Comparison of ENCODE assay signal across 8 cellular contexts in the genomic region with DNA sequence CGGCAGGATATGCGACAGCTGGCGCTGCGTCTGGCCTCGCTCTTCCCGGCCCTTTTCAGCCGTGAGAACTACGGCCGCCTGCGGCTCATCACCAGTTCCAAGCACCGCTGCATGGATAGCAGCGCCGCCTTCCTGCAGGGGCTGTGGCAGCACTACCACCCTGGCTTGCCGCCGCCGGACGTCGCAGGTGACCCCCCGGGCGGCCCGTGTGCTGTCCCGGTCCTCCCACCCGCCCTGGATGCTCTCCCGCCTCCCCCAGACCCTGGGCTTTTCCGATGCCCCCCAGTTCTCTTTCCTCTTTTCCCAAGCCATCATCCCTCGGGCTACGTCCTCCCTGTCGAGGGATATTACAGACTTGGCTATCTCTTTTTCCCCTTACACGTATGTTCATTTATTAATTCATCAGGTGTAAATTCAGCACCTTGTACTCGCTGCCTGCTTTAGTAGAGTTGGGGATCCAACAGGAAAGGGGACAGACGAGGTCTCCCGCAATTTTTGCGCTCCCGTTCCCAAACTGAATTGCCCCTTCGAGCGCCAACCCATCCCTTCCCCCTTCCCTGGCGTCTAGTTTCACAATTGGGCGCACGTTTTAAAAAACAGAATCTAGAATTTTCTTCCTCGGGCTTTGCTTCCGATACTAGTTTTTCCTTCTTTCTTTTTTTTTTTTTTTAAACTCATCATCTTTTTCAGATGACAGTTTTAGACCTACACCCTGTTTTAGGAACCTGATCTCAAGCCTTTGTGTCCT. TPM values are rescaled to one million over a fixed set of nuclear protein-coding genes. Genes with fewer than 3 reads are reported as not detected.
DNase-seq lines count a peak whose midpoint lies in the region; TF ChIP-seq lines count a peak whose summit lies in the region.

No MANE protein-coding gene starts in this region.

- peak; percentile 76 for DNase-seq in GM12865 (ENCODE audit: low read depth)
- DNase-seq in GM23248, result peak; percentile 87
- DNase-seq in T-helper 9 cell, result peak; percentile 12
- DNase-seq in T47D (ENCODE audit: low read depth in 1 of 2, low spot score in 1 of 2), result peak; percentile 75 to 80
- DNase-seq in immature natural killer cell, result peak; percentile 29 to 41 (median 30)
- peak; percentile 25 for DNase-seq in smooth muscle cell (lab: John Stamatoyannopoulos, UW; ENCODE audit: unreplicated experiment)
- DNase-seq in NCI-H187 (lab: John Stamatoyannopoulos, UW), result no peak

- H3K27me3 Mint-ChIP-seq in immature natural killer cell (ENCODE audit: low read depth in 3 of 3), result peaks cover 0 to 8% (median 0%) of the 10 kb centered on the region in 3 donors

- WGBS in GM23248 (ENCODE audit: low coverage in 1 of 2, low lambda C conversion rate in 2 of 2, missing lambda C conversion rate in 2 of 2), 2 experiments, result 1 to 2% methylated on average over 23 to 28 of the region's 41 CpGs
- under 1% methylated on average over 29 of the region's 41 CpGs for WGBS in smooth muscle cell (ENCODE audit: low lambda C conversion rate)

- H3K79me2 ChIP-seq in GM23248 (ENCODE audit: insufficient read depth), result peaks cover 58% of the 10 kb centered on the region
- peaks cover 69% of the 10 kb centered on the region for H3K79me2 ChIP-seq in KMS-11 (ENCODE audit: insufficient read depth, low read depth)
- H3K79me2 ChIP-seq in smooth muscle cell (ENCODE audit: low read depth), result peaks cover 39% of the 10 kb centered on the region

- peak overlapping the region; percentile 11 to 87 (median 62) for H3K27ac Mint-ChIP-seq in immature natural killer cell

- peaks cover 3 to 11% (median 4%) of the 10 kb centered on the region in 3 donors for H3K36me3 Mint-ChIP-seq in immature natural killer cell

- peak overlapping the region; percentile 85 for H3K4me3 ChIP-seq in GM12865 (ENCODE audit: low read depth, low read length)
- H3K4me3 ChIP-seq in GM23248, result peak overlapping the region; percentile 88
- peak overlapping the region; percentile 33 for H3K4me3 ChIP-seq in KMS-11 (IDR thresholded peaks at IDR 0.05; ENCODE audit: insufficient read depth, low read depth, low read length)
- H3K4me3 ChIP-seq in smooth muscle cell, result peak overlapping the region; percentile 73

- H3K27ac ChIP-seq in GM23248 (peak overlapping the region; percentile 93), KMS-11 (peak overlapping the region; percentile 77), smooth muscle cell (ENCODE audit: low read depth) (peak overlapping the region; percentile 99)

- H3F3A ChIP-seq in GM23248 (ENCODE audit: insufficient read depth) (peaks cover 13% of the 10 kb centered on the region), smooth muscle cell (ENCODE audit: low read depth) (no peaks in the 10 kb centered on the region)

- peaks cover 4% of the 10 kb centered on the region; the same call in 1 of the 2 replicates for H3K36me3 ChIP-seq in GM23248 (ENCODE audit: low read depth)
- no peaks in the 10 kb centered on the region for H3K36me3 ChIP-seq in KMS-11 (ENCODE audit: insufficient read depth)
- H3K36me3 ChIP-seq in smooth muscle cell (ENCODE audit: low read depth), result no peaks in the 10 kb centered on the region

- H3K9ac ChIP-seq in GM23248 (peak overlapping the region; percentile 86), KMS-11 (peak overlapping the region; percentile 75), smooth muscle cell (ENCODE audit: low read depth) (peak overlapping the region; percentile 96)

- H3K4me1 ChIP-seq in GM23248 (ENCODE audit: insufficient read depth) (peaks cover 21% of the 10 kb centered on the region), KMS-11 (ENCODE audit: low read depth, poor library complexity, severe bottlenecking) (peaks cover 33% of the 10 kb centered on the region), smooth muscle cell (ENCODE audit: low read depth) (peaks cover 35% of the 10 kb centered on the region)

- H3K4me3 Mint-ChIP-seq in immature natural killer cell, result peak overlapping the region; percentile 81 to 93 (median 87)

- H3K9me3 Mint-ChIP-seq in immature natural killer cell, result no peaks in the 10 kb centered on the region

- peak; percentile 65 for TF ChIP-seq CTCF in GM12865 (IDR thresholded peaks at IDR 0.05; ENCODE audit: insufficient read depth, low read depth, low read length, missing control alignments)
- peak; percentile 34; the same call in 1 of the 2 replicates for TF ChIP-seq CTCF in KMS-11 (conservative IDR thresholded peaks at IDR 0.05; ENCODE audit: low read depth, low read length)
- TF ChIP-seq CTCF in smooth muscle cell (IDR thresholded peaks at IDR 0.05; ENCODE audit: borderline replicate concordance, insufficient read depth, poor library complexity, severe bottlenecking), result peak; percentile 43

- H4K20me1 ChIP-seq in GM23248 (ENCODE audit: insufficient read depth) (0 out of 2 replicates have a peak, but pooled peaks cover 4% of the 10 kb centered on the region), KMS-11 (ENCODE audit: insufficient read depth) (no peaks in the 10 kb centered on the region), smooth muscle cell (ENCODE audit: low read depth) (peaks cover 30% of the 10 kb centered on the region)

- no peaks in the 10 kb centered on the region for H3K27me3 ChIP-seq in GM23248 (replicated peaks; ENCODE audit: insufficient read depth)
- no peaks in the 10 kb centered on the region for H3K27me3 ChIP-seq in KMS-11 (ENCODE audit: insufficient read depth, low read depth)
- H3K27me3 ChIP-seq in smooth muscle cell (ENCODE audit: low read depth), result no peaks in the 10 kb centered on the region

- H3K4me1 Mint-ChIP-seq in immature natural killer cell, result peaks cover 20 to 46% of the 10 kb centered on the region in 2 donors

- no peaks in the 10 kb centered on the region for H3K9me3 ChIP-seq in GM23248 (ENCODE audit: low read depth)
- no peaks in the 10 kb centered on the region for H3K9me3 ChIP-seq in smooth muscle cell (replicated peaks; ENCODE audit: low read depth)

- peak overlapping the region; percentile 96 for H3K4me2 ChIP-seq in GM23248 (ENCODE audit: unreplicated experiment)
- peak overlapping the region; percentile 99 for H3K4me2 ChIP-seq in KMS-11
- H3K4me2 ChIP-seq in smooth muscle cell, result peak overlapping the region; percentile 93

- in situ Hi-C loops in GM23248 (cut with MboI), result loop anchor here (25.0 kb wide), 1 partner anchor 293 kb away; no protein-coding TSS in a partner anchor
- in situ Hi-C loops in T47D (cut with HindIII; ENCODE audit: low pct_unique_long_range_greater_than_20kb, low sequenced_read_pairs), result no loop called here

- H2AFZ ChIP-seq in GM23248, result peak overlapping the region; percentile 88
- H2AFZ ChIP-seq in KMS-11 (ENCODE audit: low read depth), result peak overlapping the region; percentile 79
- H2AFZ ChIP-seq in smooth muscle cell (ENCODE audit: low read depth), result peak overlapping the region; percentile 77

- H3K9me2 ChIP-seq in GM23248 (ENCODE audit: insufficient read depth), result no peaks in the 10 kb centered on the region

RNA-seq across cellular contexts. Expression of a gene that starts 0.8 kb away (rescaled TPM):
- total RNA-seq in GM23248 (2014; rRNA removed; shearing (Covaris generic)), result 42.4 and 45.8 TPM in 2 replicates
- polyA plus RNA-seq in GM23248 (2016; fragmentation: Nextera tagmentation; extraction: Ambion mirVana) (45.7 and 46.0 TPM in 2 replicates), immature natural killer cell (10 to 100 TPM in 2 of 3 donors, 1 to 10 TPM in 1; 8.2 to 16.1 (median 12.2) TPM), smooth muscle cell (20.3 and 24.5 TPM in 2 replicates)
- total RNA-seq in smooth muscle cell, result 31.7 and 41.3 TPM in 2 replicates

Comparison
In these comparisons a context has a peak if more than half of its experiments do, and no peak if none do; other contexts are left out.
1. DNase-seq: peak in GM12865 (single experiment), GM23248 (single experiment), T-helper 9 cell (single experiment), T47D (2 of 2), immature natural killer cell (3 of 3) and smooth muscle cell (single experiment); none in NCI-H187 (0 of 2).
2. H3K4me3 ChIP-seq: peak in every context shown above with its lines; median percentile 88 in GM23248; 85 in GM12865; 73 in smooth muscle cell; 33 in KMS-11.
3. Peak in every context shown above with its lines, with median percentiles within 50 percentile points of each other: CTCF ChIP-seq, H2AFZ ChIP-seq, H3K27ac ChIP-seq, H3K4me2 ChIP-seq and H3K9ac ChIP-seq.